ENCODE assay signal across 20 cellular contexts in the genomic region with DNA sequence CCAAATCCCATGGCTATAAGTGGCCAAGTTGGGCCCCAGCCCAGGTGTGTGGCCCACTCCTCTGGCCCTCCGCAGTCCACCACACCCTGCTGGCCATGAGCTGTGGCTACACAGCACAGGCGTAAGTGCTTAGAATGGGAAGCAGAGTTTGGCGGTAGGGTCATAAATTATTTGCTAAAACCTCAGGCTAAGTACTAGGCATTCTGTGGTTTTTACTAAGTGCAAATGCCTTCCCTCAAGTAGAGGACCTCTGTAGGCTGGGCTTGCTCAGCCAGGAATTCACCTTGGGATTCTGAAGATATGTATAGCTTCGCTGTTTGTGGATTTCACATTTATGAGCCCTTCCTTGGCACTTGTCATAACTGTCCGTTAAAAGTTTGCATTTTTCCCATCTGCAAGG. TPM values are rescaled to one million over a fixed set of nuclear protein-coding genes. Genes with fewer than 3 reads are reported as not detected.
A peak's percentile ranks its signal among the peaks of the same experiment; 100 is the strongest.
DNase-seq lines count a peak whose midpoint lies in the region; ATAC-seq and TF ChIP-seq lines count a peak whose summit lies in the region.
"Had no signal": no experiment of that assay in that cellular context is flagged by ENCODE, and none has a peak within 500 bp of the region (broad histone marks: within the 10 kb centered on the region; RNA-seq: fewer than 3 reads in every experiment).

No MANE protein-coding gene starts in this region.

- H3K4me1 Mint-ChIP-seq in HFFc6 (ENCODE audit: low read depth), result peaks cover 76% of the 10 kb centered on the region
- H3K4me1 Mint-ChIP-seq: CD4-positive, CD25-positive, alpha-beta regulatory T cell had no signal

- no peak overlapping the region for H3K4me3 ChIP-seq in brain microvascular endothelial cell (ENCODE audit: low read depth, low read length)
- H3K4me3 ChIP-seq: SK-N-MC had no signal

- no peaks in the 10 kb centered on the region for H3K36me3 Mint-ChIP-seq in HFFc6 (ENCODE audit: low read depth)
- H3K36me3 Mint-ChIP-seq: CD4-positive, CD25-positive, alpha-beta regulatory T cell; T-cell had no signal

- no peaks in the 10 kb centered on the region; the same call in 1 of the 2 replicates for H3K27me3 Mint-ChIP-seq in HFFc6 (ENCODE audit: insufficient read depth)

- no peak overlapping the region for H3K27ac Mint-ChIP-seq in HFFc6
- H3K27ac Mint-ChIP-seq: B cell; CD4-positive, CD25-positive, alpha-beta regulatory T cell; T-cell had no signal

- H3K4me3 Mint-ChIP-seq in HFFc6, result no peak overlapping the region
- H3K4me3 Mint-ChIP-seq: B cell; CD4-positive, CD25-positive, alpha-beta regulatory T cell; T-cell had no signal

- in situ Hi-C loops in brain microvascular endothelial cell (cut with HindIII; ENCODE audit: low pct_ligation_motif_present, low sequenced_read_pairs), result no loop called here

- H3K27ac ChIP-seq in brain microvascular endothelial cell, result no peak overlapping the region
- H3K27ac ChIP-seq: KMS-11, SK-N-MC had no signal

- DNase-seq in HFFc6, result no peak
- DNase-seq in NOMO-1 treated with DMSO at 0.1 percent for 48 hours (lab: John Stamatoyannopoulos, UW; ENCODE audit: unreplicated experiment), result peak; percentile 46
- no peak for DNase-seq in brain microvascular endothelial cell
- DNase-seq in effector CD4-positive, alpha-beta T cell, result no peak
- no peak for DNase-seq in NCI-H1105 (lab: John Stamatoyannopoulos, UW)
- DNase-seq in kidney glomerular epithelial cell (lab: John Stamatoyannopoulos, UW), result no peak
- DNase-seq: Caco-2; CD4-positive, CD25-positive, alpha-beta regulatory T cell; DMS153; NCI-H1436; NCI-H2029 treated with DMSO at 0.1 percent for 48 hours; NCI-H748 treated with DMSO at 0.1 percent for 48 hours; T-cell had no signal

- no peaks in the 10 kb centered on the region for H3K36me3 ChIP-seq in brain microvascular endothelial cell (replicated peaks)

- no peaks in the 10 kb centered on the region for H3K9me3 Mint-ChIP-seq in HFFc6
- H3K9me3 Mint-ChIP-seq: T-cell had no signal

- H3K27me3 ChIP-seq in brain microvascular endothelial cell (replicated peaks), result no peaks in the 10 kb centered on the region

- peak; percentile 40 for TF ChIP-seq CTCF in HFFc6 (IDR thresholded peaks at IDR 0.05)
- peak; percentile 15 for TF ChIP-seq CTCF in brain microvascular endothelial cell (IDR thresholded peaks at IDR 0.05; ENCODE audit: low read depth, low read length, missing control alignments)

- no peak for ATAC-seq in HG02610 (IDR thresholded peaks at IDR 0.05; ENCODE audit: unreplicated experiment)
- ATAC-seq: Panc1, Right ventricle myocardium inferior, T-cell had no signal

RNA-seq across cellular contexts. Expression of gene LOXL4, which starts 44.8 kb away (rescaled TPM):
- total RNA-seq in HFFc6 (2021; fragmentation: NEBNext Ultra II Directional; extraction: Animal tissue kit (Norgen Biotek cat#: 25700)), result 10 to 100 TPM; 24.9 to 57.4 (median 27.6) TPM
- total RNA-seq: B cell; CD4-positive, CD25-positive, alpha-beta regulatory T cell; MCF 10A had no signal
